ENCODE assay signal across 8 cellular contexts in the genomic region with DNA sequence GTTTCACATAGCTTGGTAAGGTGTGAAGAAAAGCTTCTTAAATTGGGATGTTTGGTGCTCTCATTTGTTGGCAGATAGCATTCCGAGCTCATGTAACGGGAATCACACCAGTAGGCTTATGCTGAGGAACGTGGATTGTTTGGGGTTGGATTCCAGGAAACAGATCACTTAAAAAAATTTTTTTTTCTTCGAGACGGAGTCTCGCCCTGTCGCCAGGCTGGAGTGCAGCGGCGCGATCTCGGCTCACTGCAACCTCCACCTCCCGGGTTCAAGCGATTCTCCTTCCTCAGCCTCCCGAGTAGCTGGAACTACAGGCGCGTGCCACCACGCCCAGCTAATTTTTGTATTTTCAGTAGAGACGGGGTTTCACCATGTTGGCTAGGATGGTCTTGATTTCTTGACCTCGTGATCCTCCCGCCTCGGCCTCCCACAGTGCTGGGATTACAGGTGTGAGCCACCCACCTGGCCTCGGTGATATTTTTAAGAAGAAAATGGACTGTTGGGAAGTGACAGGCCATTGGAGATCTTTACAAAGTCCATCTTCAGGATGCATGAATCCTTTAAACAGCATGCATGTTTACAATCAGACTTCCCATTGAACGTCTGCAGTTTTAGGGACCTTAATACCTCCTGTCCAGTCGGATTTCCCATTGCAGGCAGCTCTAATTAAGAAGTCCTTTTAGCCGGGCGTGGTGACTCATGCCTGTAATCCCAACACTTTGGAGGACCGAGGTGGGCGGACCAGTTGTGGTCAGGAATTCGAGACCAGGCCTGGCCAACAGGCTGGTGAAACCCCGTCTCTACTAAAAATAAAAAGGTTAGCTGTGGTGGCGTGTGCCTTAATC. TPM values are rescaled to one million over a fixed set of nuclear protein-coding genes. Genes with fewer than 3 reads are reported as not detected.
DNase-seq lines count a peak whose midpoint lies in the region; ATAC-seq and TF ChIP-seq lines count a peak whose summit lies in the region.
"Not testable (repeated sequence)": the region's sequence is repeated elsewhere in the genome, so short reads cannot be mapped to it uniquely, and the experiment has no call there.

No MANE protein-coding gene starts in this region.

- H3K9me3 ChIP-seq in CD4-positive, alpha-beta memory T cell (ENCODE audit: control insufficient read depth in 1 of 2, low read length in 2 of 2); SJCRH30 (replicated peaks): not testable (repeated sequence)

- intact Hi-C loops in CD4-positive, alpha-beta memory T cell (cut with micrococcal nuclease); activated naive CD4-positive, alpha-beta T cell treated with anti-CD3 and anti-CD28 coated beads for 36 hours (cut with micrococcal nuclease): not testable (repeated sequence)

- H3K4me3 ChIP-seq in CD4-positive, alpha-beta memory T cell (ENCODE audit: low read length in 2 of 2), result not testable (repeated sequence)
- H3K4me3 ChIP-seq in HL-60 (replicated peaks; ENCODE audit: insufficient read depth, low read length), result peak overlapping the region; percentile 32
- peak overlapping the region; percentile 64 for H3K4me3 ChIP-seq in SJCRH30
- peak overlapping the region; percentile 28 for H3K4me3 ChIP-seq in iPS-11a (ENCODE audit: low read depth, low read length)

- not testable (repeated sequence) for H3K27ac Mint-ChIP-seq in CD4-positive, alpha-beta memory T cell; activated naive CD4-positive, alpha-beta T cell treated with anti-CD3 and anti-CD28 coated beads for 36 hours; effector memory CD8-positive, alpha-beta T cell; stimulated activated naive CD8-positive, alpha-beta T cell treated with anti-CD3 and anti-CD28 coated beads, Interleukin-15, Interleukin-2, amounts not matched to agents 100 ng/mL and 50 ng/mL, for 24 hours
- H3K27ac Mint-ChIP-seq in natural killer cell treated with Interleukin-12 subunit alpha and Interleukin-12 subunit beta and Interleukin-15 and Interleukin-18, amount 100 ng/mL, for 72 hours, result peak overlapping the region; percentile 82 to 91

- DNase-seq in CD4-positive, alpha-beta memory T cell, result peak in 1 of 5 donors; percentile 2
- not testable (repeated sequence) for DNase-seq in HL-60 (ENCODE audit: low read depth in 1 of 2, low spot score in 1 of 2); activated naive CD4-positive, alpha-beta T cell treated with anti-CD3 and anti-CD28 coated beads for 36 hours; effector memory CD8-positive, alpha-beta T cell; natural killer cell treated with Interleukin-12 subunit alpha and Interleukin-12 subunit beta and Interleukin-15 and Interleukin-18, amount 100 ng/mL, for 72 hours (ENCODE audit: low spot score)
- peak; percentile 53 to 62 for DNase-seq in SJCRH30

- POLR2A ChIA-PET in CD4-positive, alpha-beta memory T cell (lab: Charles Lee; ENCODE audit: partially characterized antibody), result not testable (repeated sequence)

- not testable (repeated sequence) for ATAC-seq in effector memory CD8-positive, alpha-beta T cell (replicated peaks); natural killer cell treated with Interleukin-12 subunit alpha and Interleukin-12 subunit beta and Interleukin-15 and Interleukin-18, amount 100 ng/mL, for 72 hours

- H3K36me3 Mint-ChIP-seq in CD4-positive, alpha-beta memory T cell; activated naive CD4-positive, alpha-beta T cell treated with anti-CD3 and anti-CD28 coated beads for 36 hours (ENCODE audit: low read depth); effector memory CD8-positive, alpha-beta T cell (ENCODE audit: insufficient read depth); natural killer cell treated with Interleukin-12 subunit alpha and Interleukin-12 subunit beta and Interleukin-15 and Interleukin-18, amount 100 ng/mL, for 72 hours; stimulated activated naive CD8-positive, alpha-beta T cell treated with anti-CD3 and anti-CD28 coated beads, Interleukin-15, Interleukin-2, amounts not matched to agents 100 ng/mL and 50 ng/mL, for 24 hours (ENCODE audit: low read depth): not testable (repeated sequence)

- not testable (repeated sequence) for H3K27me3 Mint-ChIP-seq in CD4-positive, alpha-beta memory T cell; activated naive CD4-positive, alpha-beta T cell treated with anti-CD3 and anti-CD28 coated beads for 36 hours (ENCODE audit: low read depth); effector memory CD8-positive, alpha-beta T cell; natural killer cell treated with Interleukin-12 subunit alpha and Interleukin-12 subunit beta and Interleukin-15 and Interleukin-18, amount 100 ng/mL, for 72 hours; stimulated activated naive CD8-positive, alpha-beta T cell treated with anti-CD3 and anti-CD28 coated beads, Interleukin-15, Interleukin-2, amounts not matched to agents 100 ng/mL and 50 ng/mL, for 24 hours

- H3K4me1 Mint-ChIP-seq in CD4-positive, alpha-beta memory T cell, result peaks cover 2 to 10% (median 6%) of the 10 kb centered on the region in 4 donors
- not testable (repeated sequence) for H3K4me1 Mint-ChIP-seq in activated naive CD4-positive, alpha-beta T cell treated with anti-CD3 and anti-CD28 coated beads for 36 hours (ENCODE audit: low read depth); effector memory CD8-positive, alpha-beta T cell (ENCODE audit: low read depth in 2 of 2); natural killer cell treated with Interleukin-12 subunit alpha and Interleukin-12 subunit beta and Interleukin-15 and Interleukin-18, amount 100 ng/mL, for 72 hours (ENCODE audit: low read depth in 2 of 2); stimulated activated naive CD8-positive, alpha-beta T cell treated with anti-CD3 and anti-CD28 coated beads, Interleukin-15, Interleukin-2, amounts not matched to agents 100 ng/mL and 50 ng/mL, for 24 hours (ENCODE audit: low read depth)

- CTCF ChIA-PET in CD4-positive, alpha-beta memory T cell (lab: Charles Lee; ENCODE audit: partially characterized antibody); activated naive CD4-positive, alpha-beta T cell treated with anti-CD3 and anti-CD28 coated beads for 36 hours (lab: Charles Lee): not testable (repeated sequence)

- peak overlapping the region in 5 of 8 donors; percentile 28 to 77 (median 39) for H3K4me3 Mint-ChIP-seq in CD4-positive, alpha-beta memory T cell
- peak overlapping the region; percentile 66 for H3K4me3 Mint-ChIP-seq in activated naive CD4-positive, alpha-beta T cell treated with anti-CD3 and anti-CD28 coated beads for 36 hours
- H3K4me3 Mint-ChIP-seq in effector memory CD8-positive, alpha-beta T cell, result peak overlapping the region; percentile 34 to 80
- H3K4me3 Mint-ChIP-seq in natural killer cell treated with Interleukin-12 subunit alpha and Interleukin-12 subunit beta and Interleukin-15 and Interleukin-18, amount 100 ng/mL, for 72 hours, result peak overlapping the region; percentile 49
- H3K4me3 Mint-ChIP-seq in stimulated activated naive CD8-positive, alpha-beta T cell treated with anti-CD3 and anti-CD28 coated beads, Interleukin-15, Interleukin-2, amounts not matched to agents 100 ng/mL and 50 ng/mL, for 24 hours, result peak overlapping the region; percentile 75

- H3K9me3 Mint-ChIP-seq in CD4-positive, alpha-beta memory T cell; activated naive CD4-positive, alpha-beta T cell treated with anti-CD3 and anti-CD28 coated beads for 36 hours; effector memory CD8-positive, alpha-beta T cell; natural killer cell treated with Interleukin-12 subunit alpha and Interleukin-12 subunit beta and Interleukin-15 and Interleukin-18, amount 100 ng/mL, for 72 hours; stimulated activated naive CD8-positive, alpha-beta T cell treated with anti-CD3 and anti-CD28 coated beads, Interleukin-15, Interleukin-2, amounts not matched to agents 100 ng/mL and 50 ng/mL, for 24 hours: not testable (repeated sequence)

- H3K4me1 ChIP-seq in CD4-positive, alpha-beta memory T cell (ENCODE audit: insufficient read depth, low read length); SJCRH30: not testable (repeated sequence)

- not testable (repeated sequence) for H3K27ac ChIP-seq in CD4-positive, alpha-beta memory T cell (ENCODE audit: low read depth, low read length); HL-60 (replicated peaks)
- peak overlapping the region; percentile 60; the same call in 1 of the 2 replicates for H3K27ac ChIP-seq in SJCRH30

- H3K36me3 ChIP-seq in CD4-positive, alpha-beta memory T cell (ENCODE audit: insufficient read depth, low read length); SJCRH30: not testable (repeated sequence)

- not testable (repeated sequence) for H3K27me3 ChIP-seq in CD4-positive, alpha-beta memory T cell (ENCODE audit: insufficient read depth, low read length); HL-60 (ENCODE audit: insufficient read depth, poor library complexity, severe bottlenecking); SJCRH30

- TF ChIP-seq CTCF in HL-60 (IDR thresholded peaks at IDR 0.05; ENCODE audit: insufficient read depth, low read length), result not testable (repeated sequence)

RNA-seq across cellular contexts. Expression of a gene that starts 0.8 kb away (rescaled TPM):
- 10 to 100 TPM; 44.4 to 48.0 TPM for total RNA-seq in CD4-positive, alpha-beta memory T cell
- polyA plus RNA-seq in CD4-positive, alpha-beta memory T cell, result 10 to 100 TPM; 18.3 to 21.0 TPM
- 99.2 and 109 TPM in 2 replicates for total RNA-seq in SJCRH30 (2014; rRNA removed; shearing (Covaris generic))
- 10 to 100 TPM; 38.2 to 38.4 TPM for total RNA-seq in activated naive CD4-positive, alpha-beta T cell treated with anti-CD3 and anti-CD28 coated beads for 36 hours
- 10 to 100 TPM; 37.2 to 54.2 TPM for total RNA-seq in natural killer cell treated with Interleukin-12 subunit alpha and Interleukin-12 subunit beta and Interleukin-15 and Interleukin-18, amount 100 ng/mL, for 72 hours
